ENCODE assay signal across 11 cellular contexts in the genomic region with DNA sequence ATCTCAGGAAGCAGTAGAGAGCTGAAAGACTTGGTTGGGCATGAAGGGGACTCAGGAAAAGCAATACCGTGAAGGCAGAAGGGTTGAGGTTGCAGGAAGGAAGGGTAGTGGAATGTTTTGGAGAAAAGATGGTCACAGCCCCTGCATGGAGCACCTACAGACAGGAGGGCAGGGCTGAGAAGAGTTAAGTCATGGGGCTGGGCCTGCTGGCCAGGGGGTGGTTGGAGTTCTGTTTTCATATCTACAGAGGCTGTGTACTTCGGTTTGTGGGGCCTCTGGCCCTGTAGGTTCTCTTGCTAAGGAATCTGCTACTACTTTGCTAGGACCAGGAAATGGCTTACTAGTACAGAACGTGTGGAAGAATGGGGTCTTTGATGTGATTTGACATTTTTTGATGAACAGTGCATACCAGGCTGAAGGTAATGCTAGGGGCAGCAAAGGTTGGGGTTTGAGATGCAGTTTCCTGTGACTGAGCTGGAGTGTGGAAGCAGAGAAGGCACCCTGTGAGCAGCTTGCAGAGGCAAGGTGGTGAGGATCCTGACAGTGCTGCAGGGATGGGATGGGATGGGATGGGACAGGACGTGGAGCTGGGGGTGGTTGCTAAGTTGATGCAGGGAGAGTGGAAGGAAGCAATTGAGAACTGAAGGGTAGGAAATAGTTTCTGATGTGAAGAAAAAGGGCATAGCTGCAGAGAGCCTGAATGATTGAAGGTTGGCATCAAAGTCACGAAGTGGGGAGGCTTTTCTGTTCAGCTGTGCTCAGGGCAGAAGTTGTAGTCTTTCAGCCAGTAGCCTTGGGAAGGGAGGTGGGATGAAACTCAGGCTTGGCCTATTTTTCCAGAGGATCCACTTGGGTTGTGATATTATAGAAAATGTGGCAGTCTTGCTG. TPM values are rescaled to one million over a fixed set of nuclear protein-coding genes. Genes with fewer than 3 reads are reported as not detected.
A peak's percentile ranks its signal among the peaks of the same experiment; 100 is the strongest.
DNase-seq lines count a peak whose midpoint lies in the region; ATAC-seq and TF ChIP-seq lines count a peak whose summit lies in the region.
"Had no signal": no experiment of that assay in that cellular context is flagged by ENCODE, and none has a peak within 500 bp of the region (broad histone marks: within the 10 kb centered on the region; RNA-seq: fewer than 3 reads in every experiment).

No MANE protein-coding gene starts in this region.

- peaks cover 44% of the 10 kb centered on the region for H3K36me3 Mint-ChIP-seq in CD4-positive, CD25-positive, alpha-beta regulatory T cell

- no peak overlapping the region for H3K4me3 Mint-ChIP-seq in CD4-positive, CD25-positive, alpha-beta regulatory T cell

- H3K9ac ChIP-seq in mesenchymal stem cell (ENCODE audit: low read length): peak overlapping the region; percentile 22

- H3K27me3 Mint-ChIP-seq in CD4-positive, CD25-positive, alpha-beta regulatory T cell: no peaks in the 10 kb centered on the region

- H2AFZ ChIP-seq in mesenchymal stem cell (ENCODE audit: low read depth, low read length): no peak overlapping the region

- no peak overlapping the region for H2BK120ac ChIP-seq in mesenchymal stem cell (ENCODE audit: low read depth, low read length)

- H3K14ac ChIP-seq in mesenchymal stem cell (ENCODE audit: low read length in 2 of 2): no peak overlapping the region

- peak; percentile 10 for TF ChIP-seq POLR2A in GM15510 (IDR thresholded peaks at IDR 0.05; ENCODE audit: borderline replicate concordance, extremely low read depth, insufficient read length)

- ATAC-seq in CD4-positive, CD25-positive, alpha-beta regulatory T cell (ENCODE audit: low read depth in 2 of 2): no peak
- ATAC-seq in HG02610 (IDR thresholded peaks at IDR 0.05; ENCODE audit: unreplicated experiment): no peak
- ATAC-seq in GM21390 (IDR thresholded peaks at IDR 0.05; ENCODE audit: unreplicated experiment): no peak

- no peak for DNase-seq in CD4-positive, CD25-positive, alpha-beta regulatory T cell
- no peak for DNase-seq in mesenchymal stem cell
- DNase-seq in GM19238 (ENCODE audit: insufficient read length, low spot score): no peak
- no peak for DNase-seq in stimulated activated naive CD4-positive, alpha-beta T cell treated with Interleukin-2 at 50 U/mL for 16 hours (lab: John Stamatoyannopoulos, UW)
- DNase-seq: retina had no signal

- peaks cover 11% of the 10 kb centered on the region for H3K79me1 ChIP-seq in mesenchymal stem cell (replicated peaks; ENCODE audit: low read length, poor library complexity, severe bottlenecking)

- H3K4me2 ChIP-seq in mesenchymal stem cell (ENCODE audit: low read length, poor library complexity, severe bottlenecking): no peak overlapping the region

- no peak overlapping the region for H2AK5ac ChIP-seq in mesenchymal stem cell (ENCODE audit: low read length, severe bottlenecking)

- no peak overlapping the region for H3K23ac ChIP-seq in mesenchymal stem cell (ENCODE audit: low read length in 2 of 2)

- H2BK15ac ChIP-seq in mesenchymal stem cell (ENCODE audit: low read depth, poor library complexity, severe bottlenecking): no peak overlapping the region

- no peak overlapping the region for H2BK5ac ChIP-seq in mesenchymal stem cell (ENCODE audit: low read depth, low read length, poor library complexity, severe bottlenecking)

- peaks cover 59% of the 10 kb centered on the region for H3K36me3 ChIP-seq in CD4-positive, CD25-positive, alpha-beta regulatory T cell (ENCODE audit: control insufficient read depth, insufficient read depth, low read length)
- peaks cover 38 to 75% of the 10 kb centered on the region in 2 experiments for H3K36me3 ChIP-seq in mesenchymal stem cell (ENCODE audit: control insufficient read depth in 1 of 2, insufficient read depth in 2 of 2, low read depth in 1 of 2, low read length in 2 of 2)

- H3K4me1 ChIP-seq in CD4-positive, CD25-positive, alpha-beta regulatory T cell (ENCODE audit: control insufficient read depth, insufficient read depth, low read length, poor library complexity, severe bottlenecking): peaks cover 22% of the 10 kb centered on the region
- peaks cover 13% of the 10 kb centered on the region for H3K4me1 ChIP-seq in mesenchymal stem cell (ENCODE audit: control insufficient read depth, insufficient read depth, low read depth, low read length)

- no peak overlapping the region for H3K4ac ChIP-seq in mesenchymal stem cell (ENCODE audit: low read depth in 1 of 2, low read length in 2 of 2)

- WGBS in mesenchymal stem cell: 93% methylated on average over 5 of the region's 5 CpGs

- H3K4me1 Mint-ChIP-seq in CD4-positive, CD25-positive, alpha-beta regulatory T cell: peaks cover 18 to 62% (median 42%) of the 10 kb centered on the region in 4 donors

- no peaks in the 10 kb centered on the region for H3K27me3 ChIP-seq in CD4-positive, CD25-positive, alpha-beta regulatory T cell (ENCODE audit: control insufficient read depth, insufficient read depth, low read length)
- no peaks in the 10 kb centered on the region for H3K27me3 ChIP-seq in mesenchymal stem cell (ENCODE audit: control insufficient read depth in 1 of 2, insufficient read depth in 1 of 2, low read length in 2 of 2)
- H3K27me3 ChIP-seq: dorsolateral prefrontal cortex had no signal

- no peaks in the 10 kb centered on the region for H3K9me3 ChIP-seq in CD4-positive, CD25-positive, alpha-beta regulatory T cell (ENCODE audit: control insufficient read depth in 2 of 2, low read length in 2 of 2)
- no peaks in the 10 kb centered on the region for H3K9me3 ChIP-seq in mesenchymal stem cell (ENCODE audit: control insufficient read depth, low read length)

- no peak for TF ChIP-seq CTCF in VCaP (conservative IDR thresholded peaks at IDR 0.05)

- no peak overlapping the region for H4K8ac ChIP-seq in mesenchymal stem cell (ENCODE audit: low read length)

- no peak overlapping the region for H3K27ac ChIP-seq in CD4-positive, CD25-positive, alpha-beta regulatory T cell (ENCODE audit: insufficient read depth, low read length, poor library complexity, severe bottlenecking)
- H3K27ac ChIP-seq in VCaP (peak overlapping the region; percentile 24; the same call in 1 of the 2 replicates), mesenchymal stem cell (ENCODE audit: low read length, poor library complexity, severe bottlenecking) (no peak overlapping the region)

- peak overlapping the region; percentile 5 to 70 (median 60) for H3K27ac Mint-ChIP-seq in CD4-positive, CD25-positive, alpha-beta regulatory T cell

- H2BK12ac ChIP-seq in mesenchymal stem cell (ENCODE audit: low read length in 2 of 2): no peak overlapping the region

- H3K18ac ChIP-seq in mesenchymal stem cell (ENCODE audit: low read depth in 1 of 2, low read length in 2 of 2): no peak overlapping the region

- H3K4me3 ChIP-seq in CD4-positive, CD25-positive, alpha-beta regulatory T cell (ENCODE audit: low read depth, low read length): no peak overlapping the region
- H3K4me3 ChIP-seq in mesenchymal stem cell (ENCODE audit: insufficient read depth in 1 of 2, low read depth in 1 of 2, low read length in 2 of 2): no peak overlapping the region
- H3K4me3 ChIP-seq: dorsolateral prefrontal cortex, lung had no signal

- no peak overlapping the region for H4K91ac ChIP-seq in mesenchymal stem cell (ENCODE audit: low read length)

- no peaks in the 10 kb centered on the region for H3K9me3 Mint-ChIP-seq in CD4-positive, CD25-positive, alpha-beta regulatory T cell

RNA-seq across cellular contexts. Expression of gene RPS24, which starts 7.8 kb away (rescaled TPM):
- 1,300 TPM for total RNA-seq in CD4-positive, CD25-positive, alpha-beta regulatory T cell
- 1,000 to 10,000 TPM in 3 of 4 donors, 100 to 1,000 TPM in 1; 852 to 1,143 (median 1,078) TPM for polyA plus RNA-seq in CD4-positive, CD25-positive, alpha-beta regulatory T cell
- polyA plus RNA-seq in mesenchymal stem cell (2013, experiment 1 of 2): 3,857 TPM
- polyA plus RNA-seq in mesenchymal stem cell (2013, experiment 2 of 2): 3,991 TPM

RNA-seq across cellular contexts. Expression of gene POLR3A, which starts 12.1 kb away (rescaled TPM):
- 15.1 TPM for total RNA-seq in CD4-positive, CD25-positive, alpha-beta regulatory T cell
- polyA plus RNA-seq in CD4-positive, CD25-positive, alpha-beta regulatory T cell: 1 to 10 TPM; 5.3 to 9.0 (median 6.0) TPM
- 8.4 TPM for polyA plus RNA-seq in mesenchymal stem cell (2013, experiment 1 of 2)
- 8.7 TPM for polyA plus RNA-seq in mesenchymal stem cell (2013, experiment 2 of 2)
